In genomic region chr1:175900171-175900570, GRCh38 we compare ENCODE assay signal across 19 cellular contexts.
DNase-seq lines count a peak whose midpoint lies in the region; ATAC-seq, FAIRE-seq and TF ChIP-seq lines count a peak whose summit lies in the region.
"Had no signal": no experiment of that assay in that cellular context is flagged by ENCODE, and none has a peak within 500 bp of the region (broad histone marks: within the 10 kb centered on the region; RNA-seq: fewer than 3 reads in every experiment).

No MANE protein-coding gene starts in this region.

- peaks cover 23% of the 10 kb centered on the region for H3K4me1 ChIP-seq in endodermal cell (ENCODE audit: control insufficient read depth, insufficient read depth, low read length)

- peaks cover 33% of the 10 kb centered on the region for H3K4me1 Mint-ChIP-seq in endodermal cell
- H3K4me1 Mint-ChIP-seq: B cell, IgD-negative memory B cell had no signal

- no peak for FAIRE-seq in GM12891 (lab: Jason Lieb, UNC)
- FAIRE-seq: D721Med, GM18507 had no signal

- no peak for TF ChIP-seq POLR2A in GM12891 (IDR thresholded peaks at IDR 0.05; ENCODE audit: low read depth, low read length)

- no peak for TF ChIP-seq CTCF in endodermal cell (conservative IDR thresholded peaks at IDR 0.05)

- WGBS in endodermal cell (ENCODE audit: insufficient coverage in 1 of 2, insufficient read length in 1 of 2), 2 experiments: 83 to 93% methylated on average over 2 to 4 of the region's 4 CpGs

- H3K4me3 ChIP-seq in endodermal cell (ENCODE audit: low read length): no peak overlapping the region
- H3K4me3 ChIP-seq: GM23338 had no signal

- peaks cover 6% of the 10 kb centered on the region for H3K9me3 ChIP-seq in endodermal cell (ENCODE audit: control insufficient read depth, low read length)

- H3K27me3 Mint-ChIP-seq in endodermal cell (ENCODE audit: insufficient read depth): peaks cover 94% of the 10 kb centered on the region
- H3K27me3 Mint-ChIP-seq: B cell; CD4-positive, alpha-beta T cell had no signal

- no peak for ATAC-seq in SK-N-SH treated with all-trans-retinoic acid at 6 μM for 48 hours
- ATAC-seq: GM23338 had no signal

- H3K36me3 ChIP-seq in endodermal cell (ENCODE audit: control insufficient read depth, insufficient read depth, low read length): no peaks in the 10 kb centered on the region

- H3K9ac ChIP-seq in endodermal cell (ENCODE audit: extremely low read depth, low read length, poor library complexity, severe bottlenecking): no peak overlapping the region

- no peaks in the 10 kb centered on the region for H3K27me3 ChIP-seq in endodermal cell (ENCODE audit: control insufficient read depth, insufficient read depth, low read length, poor library complexity, severe bottlenecking)

- peaks cover 10% of the 10 kb centered on the region for H3K9me3 Mint-ChIP-seq in endodermal cell
- H3K9me3 Mint-ChIP-seq: CD4-positive, alpha-beta T cell had no signal

- H3K27ac ChIP-seq in endodermal cell (ENCODE audit: low read depth, low read length): no peak overlapping the region

- H3K27ac Mint-ChIP-seq in endodermal cell: no peak overlapping the region
- H3K27ac Mint-ChIP-seq: B cell; CD4-positive, alpha-beta T cell; GM23338; IgD-negative memory B cell had no signal

- peaks cover 3% of the 10 kb centered on the region for H3K36me3 Mint-ChIP-seq in endodermal cell (ENCODE audit: low read depth)

- no peak overlapping the region for H3K4me3 Mint-ChIP-seq in endodermal cell
- H3K4me3 Mint-ChIP-seq: B cell; CD4-positive, alpha-beta T cell; GM23338; IgD-negative memory B cell had no signal

- DNase-seq in AG08395 (ENCODE audit: low spot score) (peak; percentile 8), ELR (ENCODE audit: low read depth) (peak; percentile 36), endodermal cell (peak; percentile 16), iris pigment epithelial cell (ENCODE audit: low read depth) (peak; percentile 13), GM19240 (ENCODE audit: insufficient read length, low spot score) (no peak), GM12891 (ENCODE audit: insufficient read length, low spot score) (no peak), nucleus accumbens (lab: John Stamatoyannopoulos, UW) (no peak)
- DNase-seq: ACHN; C1 segment of cervical spinal cord; CD4-positive, alpha-beta T cell; DMS153; DND-41; H7 had no signal

TF ChIP-seq in SK-N-SH treated with all-trans-retinoic acid at 6 μM for 48 hours, 23 proteins besides CTCF, POLR2A, EP300 and RAD21 (continues in another document):
- TF ChIP-seq BACH2 (CRISPR knock-in tag; IDR thresholded peaks at IDR 0.05; ENCODE audit: borderline replicate concordance) (no peak), SNAI2 (CRISPR knock-in tag; IDR thresholded peaks at IDR 0.05) (no peak), TCF4 (CRISPR knock-in tag; IDR thresholded peaks at IDR 0.05; ENCODE audit: borderline replicate concordance) (no peak), PPARA (CRISPR knock-in tag; IDR thresholded peaks at IDR 0.05; ENCODE audit: borderline replicate concordance) (no peak), ISL1 (CRISPR knock-in tag; IDR thresholded peaks at IDR 0.05) (no peak), ZC3H10 (CRISPR knock-in tag; IDR thresholded peaks at IDR 0.05) (no peak), TOX (CRISPR knock-in tag; IDR thresholded peaks at IDR 0.05; ENCODE audit: borderline replicate concordance) (no peak), ZNF8 (CRISPR knock-in tag; IDR thresholded peaks at IDR 0.05) (no peak), ZFP3 (CRISPR knock-in tag; IDR thresholded peaks at IDR 0.05) (no peak)
- TF ChIP-seq, protein P1, sequence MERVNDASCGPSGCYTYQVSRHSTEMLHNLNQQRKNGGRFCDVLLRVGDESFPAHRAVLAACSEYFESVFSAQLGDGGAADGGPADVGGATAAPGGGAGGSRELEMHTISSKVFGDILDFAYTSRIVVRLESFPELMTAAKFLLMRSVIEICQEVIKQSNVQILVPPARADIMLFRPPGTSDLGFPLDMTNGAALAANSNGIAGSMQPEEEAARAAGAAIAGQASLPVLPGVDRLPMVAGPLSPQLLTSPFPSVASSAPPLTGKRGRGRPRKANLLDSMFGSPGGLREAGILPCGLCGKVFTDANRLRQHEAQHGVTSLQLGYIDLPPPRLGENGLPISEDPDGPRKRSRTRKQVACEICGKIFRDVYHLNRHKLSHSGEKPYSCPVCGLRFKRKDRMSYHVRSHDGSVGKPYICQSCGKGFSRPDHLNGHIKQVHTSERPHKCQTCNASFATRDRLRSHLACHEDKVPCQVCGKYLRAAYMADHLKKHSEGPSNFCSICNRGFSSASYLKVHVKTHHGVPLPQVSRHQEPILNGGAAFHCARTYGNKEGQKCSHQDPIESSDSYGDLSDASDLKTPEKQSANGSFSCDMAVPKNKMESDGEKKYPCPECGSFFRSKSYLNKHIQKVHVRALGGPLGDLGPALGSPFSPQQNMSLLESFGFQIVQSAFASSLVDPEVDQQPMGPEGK (CRISPR knock-in tag; IDR thresholded peaks at IDR 0.05; ENCODE audit: borderline replicate concordance): no peak

TF ChIP-seq in GM12891, 5 proteins besides CTCF, POLR2A, EP300 and RAD21:
- TF ChIP-seq PAX5 (IDR thresholded peaks at IDR 0.05; ENCODE audit: insufficient read depth, low read length, severe bottlenecking): no peak
- no peak for TF ChIP-seq SPI1 (IDR thresholded peaks at IDR 0.05; ENCODE audit: low read depth, low read length)
- no peak for TF ChIP-seq POLR2AphosphoS5 (IDR thresholded peaks at IDR 0.05; ENCODE audit: low read depth, low read length)
- no peak for TF ChIP-seq POU2F2 (IDR thresholded peaks at IDR 0.05; ENCODE audit: low read depth, low read length)
- no peak for TF ChIP-seq TAF1 (IDR thresholded peaks at IDR 0.05; ENCODE audit: low read depth, low read length)

Comparison
In these comparisons a context has a peak if more than half of its experiments do, and no peak if none do; other contexts are left out.
1. DNase-seq: peak in AG08395 (single experiment), ELR (single experiment), endodermal cell (single experiment) and iris pigment epithelial cell (single experiment); none in GM19240 (single experiment), GM12891 (single experiment) and nucleus accumbens (0 of 56).